ENCODE assay signal across 12 cellular contexts in genomic region chr1:191695865-191696264, GRCh38.
DNase-seq lines count a peak whose midpoint lies in the region; ATAC-seq and TF ChIP-seq lines count a peak whose summit lies in the region.
"Had no signal": no experiment of that assay in that cellular context is flagged by ENCODE, and none has a peak within 500 bp of the region (broad histone marks: within the 10 kb centered on the region; RNA-seq: fewer than 3 reads in every experiment).

No MANE protein-coding gene starts in this region.

- POLR2A ChIA-PET in OCI-LY7 (lab: Charles Lee): no interaction called here

- H3K79me2 ChIP-seq in MM.1S (ENCODE audit: low read length) (no peaks in the 10 kb centered on the region), OCI-LY7 (ENCODE audit: insufficient read depth, low read depth, low read length) (no peaks in the 10 kb centered on the region)

- CTCF ChIA-PET in OCI-LY7 (lab: Charles Lee; ENCODE audit: unreplicated experiment): no interaction called here

- H3K36me3 Mint-ChIP-seq in mesothelial cell of epicardium: peaks cover 4% of the 10 kb centered on the region

- H3K9me2 ChIP-seq in MM.1S (replicated peaks; ENCODE audit: insufficient read depth, low read length) (no peaks in the 10 kb centered on the region), OCI-LY7 (ENCODE audit: insufficient read depth, low read length) (no peaks in the 10 kb centered on the region)

- BruUV-seq in OCI-LY7 (replicated peaks; lab: Mats Ljungman, UMichigan): no TSS peak

- H3K36me3 ChIP-seq in BLaER1 (no peaks in the 10 kb centered on the region), MM.1S (replicated peaks; ENCODE audit: insufficient read depth, low read length) (no peaks in the 10 kb centered on the region), OCI-LY7 (ENCODE audit: insufficient read depth, low read length) (no peaks in the 10 kb centered on the region), transverse colon (no peaks in the 10 kb centered on the region)

- H4K20me1 ChIP-seq in BLaER1 (no peaks in the 10 kb centered on the region), MM.1S (ENCODE audit: insufficient read depth, low read length) (no peaks in the 10 kb centered on the region), OCI-LY7 (ENCODE audit: insufficient read depth, low read length) (no peaks in the 10 kb centered on the region)

- peak; percentile 86 for ATAC-seq in GM19452 (IDR thresholded peaks at IDR 0.05; ENCODE audit: unreplicated experiment)
- ATAC-seq in HG02973 (IDR thresholded peaks at IDR 0.05; ENCODE audit: unreplicated experiment): peak; percentile 94

- no peak for TF ChIP-seq EP300 in transverse colon (IDR thresholded peaks at IDR 0.05; ENCODE audit: low read depth)

- H3K4me2 ChIP-seq in BLaER1: peak overlapping the region; percentile 55
- peak overlapping the region; percentile 30; the same call in 1 of the 2 replicates for H3K4me2 ChIP-seq in MM.1S (ENCODE audit: low read depth, low read length)
- no peak overlapping the region for H3K4me2 ChIP-seq in OCI-LY7 (ENCODE audit: low read length)

- peaks cover 7% of the 10 kb centered on the region for H3F3A ChIP-seq in MM.1S (ENCODE audit: insufficient read depth, low read length)

- H3K4me1 Mint-ChIP-seq in mesothelial cell of epicardium: peaks cover 11% of the 10 kb centered on the region

- H3K27ac ChIP-seq in BLaER1 (peak overlapping the region; percentile 48; the same call in 1 of the 2 replicates), MM.1S (ENCODE audit: low read length) (peak overlapping the region; percentile 48; the same call in 1 of the 2 replicates), OCI-LY7 (ENCODE audit: low read depth, low read length, poor library complexity, severe bottlenecking) (no peak overlapping the region), transverse colon (no peak overlapping the region)

- H3K27me3 Mint-ChIP-seq in mesothelial cell of epicardium (ENCODE audit: low read depth): no peaks in the 10 kb centered on the region

- H3K9me3 Mint-ChIP-seq in mesothelial cell of epicardium: peaks cover 24% of the 10 kb centered on the region

- in situ Hi-C loops in transverse colon (cut with MboI; ENCODE audit: low pct_ligation_motif_present in 1 of 4, low pct_unique_long_range_greater_than_20kb in 1 of 4, low sequenced_read_pairs in 3 of 4): no loop called here

- DNase-seq in MM.1S (peak; percentile 95), OCI-LY7 (ENCODE audit: low spot score) (no peak), mesothelial cell of epicardium (ENCODE audit: low spot score in 2 of 2, unreplicated experiment in 2 of 2) (no peak), GF-D8 (lab: John Stamatoyannopoulos, UW) (no peak), transverse colon (no peak)
- DNase-seq: ACHN; activated T-cell treated with anti-CD3 and anti-CD28 coated beads, Interleukin-2, amount 50 U/mL, for 1 hour; midbrain had no signal

- intact Hi-C loops in OCI-LY7 (cut with micrococcal nuclease; ENCODE audit: unreplicated experiment): no loop called here
- intact Hi-C loops in transverse colon (cut with DNase I; ENCODE audit: low total_unique reads): no loop called here

- no peak overlapping the region for H3K9ac ChIP-seq in BLaER1
- no peak overlapping the region for H3K9ac ChIP-seq in MM.1S (ENCODE audit: low read length)

- WGBS in transverse colon (ENCODE audit: low coverage in 1 of 2), 2 donors: 20 to 41% methylated on average over 2 of the region's 2 CpGs

- no peak overlapping the region for H3K4me3 Mint-ChIP-seq in mesothelial cell of epicardium

- H3K27me3 ChIP-seq in BLaER1 (no peaks in the 10 kb centered on the region), MM.1S (replicated peaks; ENCODE audit: insufficient read depth, low read length) (no peaks in the 10 kb centered on the region), transverse colon (no peaks in the 10 kb centered on the region)

- TF ChIP-seq CTCF in MM.1S (IDR thresholded peaks at IDR 0.05; ENCODE audit: low read length): no peak
- TF ChIP-seq CTCF in OCI-LY7 (conservative IDR thresholded peaks at IDR 0.05; ENCODE audit: low read length): no peak
- TF ChIP-seq CTCF in mesothelial cell of epicardium (IDR thresholded peaks at IDR 0.05; ENCODE audit: unreplicated experiment): no peak
- no peak for TF ChIP-seq CTCF in transverse colon (IDR thresholded peaks at IDR 0.05)

- H2AFZ ChIP-seq in MM.1S (ENCODE audit: low read length) (peak overlapping the region; percentile 67), OCI-LY7 (ENCODE audit: low read length) (no peak overlapping the region)

- H3K4me1 ChIP-seq in BLaER1 (peaks cover 15% of the 10 kb centered on the region), MM.1S (ENCODE audit: low read length) (peaks cover 25% of the 10 kb centered on the region), OCI-LY7 (ENCODE audit: insufficient read depth, low read length, poor library complexity, severe bottlenecking) (no peaks in the 10 kb centered on the region), transverse colon (no peaks in the 10 kb centered on the region)

- H3K9me3 ChIP-seq in BLaER1: peaks cover 5% of the 10 kb centered on the region; the same call in 1 of the 2 replicates
- no peaks in the 10 kb centered on the region for H3K9me3 ChIP-seq in MM.1S (replicated peaks; ENCODE audit: insufficient read depth, low read length)
- no peaks in the 10 kb centered on the region for H3K9me3 ChIP-seq in OCI-LY7 (ENCODE audit: low read length)
- no peaks in the 10 kb centered on the region for H3K9me3 ChIP-seq in transverse colon

- no peak overlapping the region for H3K27ac Mint-ChIP-seq in mesothelial cell of epicardium

- no peak for TF ChIP-seq POLR2A in transverse colon (IDR thresholded peaks at IDR 0.05)

- H3K4me3 ChIP-seq in BLaER1 (no peak overlapping the region), MM.1S (ENCODE audit: low read length) (no peak overlapping the region), OCI-LY7 (ENCODE audit: low read depth, low read length, poor library complexity, severe bottlenecking) (no peak overlapping the region), transverse colon (no peak overlapping the region)
- H3K4me3 ChIP-seq: skin epidermis had no signal

Comparison
In these comparisons a context has a peak if more than half of its experiments do, and no peak if none do; other contexts are left out.
1. H3K27ac ChIP-seq: peak in BLaER1 (single experiment) and MM.1S (single experiment); none in OCI-LY7 (single experiment) and transverse colon (0 of 4).